In the genomic region with DNA sequence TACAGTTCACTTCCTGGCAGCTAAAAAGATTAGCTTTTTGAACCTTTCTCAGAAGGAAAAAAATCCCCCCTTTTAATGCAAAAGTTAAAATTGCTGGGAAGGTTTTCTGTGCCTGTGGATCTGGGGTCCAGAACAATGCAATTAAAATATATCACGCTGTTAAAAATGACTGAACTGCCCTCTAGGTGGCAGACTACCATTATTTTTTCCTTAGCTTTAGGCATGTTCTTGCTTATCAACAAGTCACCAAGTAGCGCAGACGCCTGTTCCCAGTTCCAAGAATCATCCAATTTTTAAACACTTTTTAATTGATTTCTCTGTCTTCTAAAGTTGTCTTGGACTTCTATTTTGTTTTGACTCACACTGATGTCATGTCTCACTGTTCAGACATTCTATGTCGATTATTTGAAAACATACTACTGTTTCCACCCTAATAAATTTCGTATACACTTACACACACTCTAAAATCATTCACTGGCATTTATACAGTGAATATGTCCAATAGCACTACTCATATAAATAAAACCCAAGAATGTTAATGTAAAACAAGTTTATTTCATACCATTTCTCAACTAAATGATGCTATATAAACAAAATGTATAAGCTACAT, we compare ENCODE assay signal across 8 cellular contexts.
A peak's percentile ranks its signal among the peaks of the same experiment; 100 is the strongest.
DNase-seq lines count a peak whose midpoint lies in the region; ATAC-seq and TF ChIP-seq lines count a peak whose summit lies in the region.

No MANE protein-coding gene starts in this region.

- TF ChIP-seq EP300 in gastroesophageal sphincter (IDR thresholded peaks at IDR 0.05): no peak

- H3K27me3 ChIP-seq in H7 (ENCODE audit: control insufficient read depth, insufficient read depth, low read length) (no peaks in the 10 kb centered on the region), gastroesophageal sphincter (no peaks in the 10 kb centered on the region), skeletal muscle satellite cell (ENCODE audit: control insufficient read depth, insufficient read depth, low read length) (no peaks in the 10 kb centered on the region)

- H3K4me2 ChIP-seq in skeletal muscle satellite cell (ENCODE audit: low read length): peak overlapping the region; percentile 38

- H3K9me3 Mint-ChIP-seq in activated CD4-positive, alpha-beta T cell treated with anti-CD3 and anti-CD28 coated beads, Interleukin-2, amount 10 ng/mL, durations not matched to agents 7 days and 5 days: no peaks in the 10 kb centered on the region
- H3K9me3 Mint-ChIP-seq in activated CD4-positive, alpha-beta T cell treated with anti-CD3 and anti-CD28 coated beads for 36 hours (ENCODE audit: low read depth): no peaks in the 10 kb centered on the region

- no peaks in the 10 kb centered on the region for H3K9me3 ChIP-seq in gastroesophageal sphincter
- H3K9me3 ChIP-seq in skeletal muscle satellite cell (replicated peaks; ENCODE audit: low read length): no peaks in the 10 kb centered on the region

- H3K36me3 ChIP-seq in H7 (replicated peaks; ENCODE audit: control insufficient read depth, insufficient read depth, low read length) (no peaks in the 10 kb centered on the region), gastroesophageal sphincter (no peaks in the 10 kb centered on the region), skeletal muscle satellite cell (ENCODE audit: insufficient read depth, low read length) (no peaks in the 10 kb centered on the region)

- POLR2A ChIA-PET in activated CD4-positive, alpha-beta T cell treated with anti-CD3 and anti-CD28 coated beads, Interleukin-2, amount 10 ng/mL, durations not matched to agents 7 days and 5 days (lab: Charles Lee): no interaction called here
- POLR2A ChIA-PET in activated CD4-positive, alpha-beta T cell treated with anti-CD3 and anti-CD28 coated beads for 36 hours (lab: Charles Lee): no interaction called here

- H3K4me1 Mint-ChIP-seq in activated CD4-positive, alpha-beta T cell treated with anti-CD3 and anti-CD28 coated beads, Interleukin-2, amount 10 ng/mL, durations not matched to agents 7 days and 5 days: no peaks in the 10 kb centered on the region
- H3K4me1 Mint-ChIP-seq in activated CD4-positive, alpha-beta T cell treated with anti-CD3 and anti-CD28 coated beads for 36 hours: no peaks in the 10 kb centered on the region

- no peak overlapping the region for H3K27ac ChIP-seq in gastroesophageal sphincter

- peak; percentile 8 for DNase-seq in activated CD4-positive, alpha-beta T cell treated with anti-CD3 and anti-CD28 coated beads, Interleukin-2, amount 10 ng/mL, durations not matched to agents 7 days and 5 days
- no peak for DNase-seq in activated CD4-positive, alpha-beta T cell treated with anti-CD3 and anti-CD28 coated beads for 36 hours
- DNase-seq in H7 (peak; percentile 50), LHCN-M2 (ENCODE audit: low read depth) (peak; percentile 86)
- no peak for DNase-seq in activated effector memory CD4-positive, alpha-beta T cell treated with anti-CD3 and anti-CD28 coated beads, Interleukin-2, amount 50 U/mL, for 16 hours

- WGBS in gastroesophageal sphincter (ENCODE audit: low coverage in 1 of 2), 2 donors: 19 to 20% methylated on average over 4 to 5 of the region's 5 CpGs

- no peak overlapping the region for H3K27ac Mint-ChIP-seq in activated CD4-positive, alpha-beta T cell treated with anti-CD3 and anti-CD28 coated beads, Interleukin-2, amount 10 ng/mL, durations not matched to agents 7 days and 5 days
- no peak overlapping the region for H3K27ac Mint-ChIP-seq in activated CD4-positive, alpha-beta T cell treated with anti-CD3 and anti-CD28 coated beads for 36 hours

- intact Hi-C loops in activated CD4-positive, alpha-beta T cell treated with anti-CD3 and anti-CD28 coated beads for 36 hours (cut with DNase I, micrococcal nuclease): no loop called here

- no peak overlapping the region for H3K4me3 ChIP-seq in H7 (ENCODE audit: insufficient read depth, low read depth, low read length)
- no peak overlapping the region for H3K4me3 ChIP-seq in gastroesophageal sphincter
- no peak overlapping the region for H3K4me3 ChIP-seq in skeletal muscle satellite cell (ENCODE audit: low read length)

- H3K9ac ChIP-seq in skeletal muscle satellite cell (ENCODE audit: low read depth, low read length): peak overlapping the region; percentile 45

- TF ChIP-seq CTCF in gastroesophageal sphincter (IDR thresholded peaks at IDR 0.05): peak in 3 of 4 experiments; percentile 14 to 54 (median 45)

- H3K36me3 Mint-ChIP-seq in activated CD4-positive, alpha-beta T cell treated with anti-CD3 and anti-CD28 coated beads, Interleukin-2, amount 10 ng/mL, durations not matched to agents 7 days and 5 days (ENCODE audit: low read depth): no peaks in the 10 kb centered on the region
- H3K36me3 Mint-ChIP-seq in activated CD4-positive, alpha-beta T cell treated with anti-CD3 and anti-CD28 coated beads for 36 hours (ENCODE audit: low read depth): no peaks in the 10 kb centered on the region

- CTCF ChIA-PET in activated CD4-positive, alpha-beta T cell treated with anti-CD3 and anti-CD28 coated beads, Interleukin-2, amount 10 ng/mL, durations not matched to agents 7 days and 5 days (lab: Charles Lee): interaction anchor here (1.5 kb wide), 1 partner anchor 9 kb away, joined by 4 read pairs; no protein-coding TSS in a partner anchor
- CTCF ChIA-PET in activated CD4-positive, alpha-beta T cell treated with anti-CD3 and anti-CD28 coated beads for 36 hours (lab: Charles Lee): interaction anchor here (0.6 to 1.6 kb wide), 10 partner anchors 10 to 1055 kb away, joined by 3 to 5 read pairs (median 3); no protein-coding TSS in a partner anchor

- H3K4me1 ChIP-seq in gastroesophageal sphincter (no peaks in the 10 kb centered on the region), skeletal muscle satellite cell (ENCODE audit: control insufficient read depth, insufficient read depth, low read length) (peaks cover 38% of the 10 kb centered on the region)

- H3K4me3 Mint-ChIP-seq in activated CD4-positive, alpha-beta T cell treated with anti-CD3 and anti-CD28 coated beads, Interleukin-2, amount 10 ng/mL, durations not matched to agents 7 days and 5 days: no peak overlapping the region
- H3K4me3 Mint-ChIP-seq in activated CD4-positive, alpha-beta T cell treated with anti-CD3 and anti-CD28 coated beads for 36 hours: no peak overlapping the region

- no peak for ATAC-seq in activated CD4-positive, alpha-beta T cell treated with anti-CD3 and anti-CD28 coated beads for 36 hours
- ATAC-seq in SK-N-SH treated with all-trans-retinoic acid at 6 μM for 48 hours (peak; percentile 52; the same call in 2 of the 3 replicates), gastroesophageal sphincter (no peak)

- no peaks in the 10 kb centered on the region for H3K27me3 Mint-ChIP-seq in activated CD4-positive, alpha-beta T cell treated with anti-CD3 and anti-CD28 coated beads, Interleukin-2, amount 10 ng/mL, durations not matched to agents 7 days and 5 days
- H3K27me3 Mint-ChIP-seq in activated CD4-positive, alpha-beta T cell treated with anti-CD3 and anti-CD28 coated beads for 36 hours: no peaks in the 10 kb centered on the region

- no peak for TF ChIP-seq POLR2A in gastroesophageal sphincter (IDR thresholded peaks at IDR 0.05)

TF ChIP-seq in SK-N-SH treated with all-trans-retinoic acid at 6 μM for 48 hours, 23 proteins besides CTCF, POLR2A, EP300 and RAD21 (continues in another document):
- TF ChIP-seq GLIS3 (CRISPR knock-in tag; IDR thresholded peaks at IDR 0.05): no peak
- TF ChIP-seq TCF4 (CRISPR knock-in tag; IDR thresholded peaks at IDR 0.05; ENCODE audit: borderline replicate concordance): no peak
- no peak for TF ChIP-seq ESRRG (CRISPR knock-in tag; IDR thresholded peaks at IDR 0.05)
- TF ChIP-seq, protein P1, sequence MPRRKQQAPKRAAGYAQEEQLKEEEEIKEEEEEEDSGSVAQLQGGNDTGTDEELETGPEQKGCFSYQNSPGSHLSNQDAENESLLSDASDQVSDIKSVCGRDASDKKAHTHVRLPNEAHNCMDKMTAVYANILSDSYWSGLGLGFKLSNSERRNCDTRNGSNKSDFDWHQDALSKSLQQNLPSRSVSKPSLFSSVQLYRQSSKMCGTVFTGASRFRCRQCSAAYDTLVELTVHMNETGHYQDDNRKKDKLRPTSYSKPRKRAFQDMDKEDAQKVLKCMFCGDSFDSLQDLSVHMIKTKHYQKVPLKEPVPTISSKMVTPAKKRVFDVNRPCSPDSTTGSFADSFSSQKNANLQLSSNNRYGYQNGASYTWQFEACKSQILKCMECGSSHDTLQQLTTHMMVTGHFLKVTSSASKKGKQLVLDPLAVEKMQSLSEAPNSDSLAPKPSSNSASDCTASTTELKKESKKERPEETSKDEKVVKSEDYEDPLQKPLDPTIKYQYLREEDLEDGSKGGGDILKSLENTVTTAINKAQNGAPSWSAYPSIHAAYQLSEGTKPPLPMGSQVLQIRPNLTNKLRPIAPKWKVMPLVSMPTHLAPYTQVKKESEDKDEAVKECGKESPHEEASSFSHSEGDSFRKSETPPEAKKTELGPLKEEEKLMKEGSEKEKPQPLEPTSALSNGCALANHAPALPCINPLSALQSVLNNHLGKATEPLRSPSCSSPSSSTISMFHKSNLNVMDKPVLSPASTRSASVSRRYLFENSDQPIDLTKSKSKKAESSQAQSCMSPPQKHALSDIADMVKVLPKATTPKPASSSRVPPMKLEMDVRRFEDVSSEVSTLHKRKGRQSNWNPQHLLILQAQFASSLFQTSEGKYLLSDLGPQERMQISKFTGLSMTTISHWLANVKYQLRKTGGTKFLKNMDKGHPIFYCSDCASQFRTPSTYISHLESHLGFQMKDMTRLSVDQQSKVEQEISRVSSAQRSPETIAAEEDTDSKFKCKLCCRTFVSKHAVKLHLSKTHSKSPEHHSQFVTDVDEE (CRISPR knock-in tag; IDR thresholded peaks at IDR 0.05): no peak
- no peak for TF ChIP-seq ZNF70 (CRISPR knock-in tag; IDR thresholded peaks at IDR 0.05)
- TF ChIP-seq ZNF8 (CRISPR knock-in tag; IDR thresholded peaks at IDR 0.05): no peak
- TF ChIP-seq CSDC2 (CRISPR knock-in tag; IDR thresholded peaks at IDR 0.05): no peak
- no peak for TF ChIP-seq SNAI2 (CRISPR knock-in tag; IDR thresholded peaks at IDR 0.05)
- TF ChIP-seq, protein P2, sequence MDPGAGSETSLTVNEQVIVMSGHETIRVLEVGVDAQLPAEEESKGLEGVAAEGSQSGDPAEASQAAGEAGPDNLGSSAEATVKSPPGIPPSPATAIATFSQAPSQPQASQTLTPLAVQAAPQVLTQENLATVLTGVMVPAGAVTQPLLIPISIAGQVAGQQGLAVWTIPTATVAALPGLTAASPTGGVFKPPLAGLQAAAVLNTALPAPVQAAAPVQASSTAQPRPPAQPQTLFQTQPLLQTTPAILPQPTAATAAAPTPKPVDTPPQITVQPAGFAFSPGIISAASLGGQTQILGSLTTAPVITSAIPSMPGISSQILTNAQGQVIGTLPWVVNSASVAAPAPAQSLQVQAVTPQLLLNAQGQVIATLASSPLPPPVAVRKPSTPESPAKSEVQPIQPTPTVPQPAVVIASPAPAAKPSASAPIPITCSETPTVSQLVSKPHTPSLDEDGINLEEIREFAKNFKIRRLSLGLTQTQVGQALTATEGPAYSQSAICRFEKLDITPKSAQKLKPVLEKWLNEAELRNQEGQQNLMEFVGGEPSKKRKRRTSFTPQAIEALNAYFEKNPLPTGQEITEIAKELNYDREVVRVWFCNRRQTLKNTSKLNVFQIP (CRISPR knock-in tag; IDR thresholded peaks at IDR 0.05; ENCODE audit: borderline replicate concordance, low read depth): no peak
- TF ChIP-seq ZFP3 (CRISPR knock-in tag; IDR thresholded peaks at IDR 0.05): no peak

Comparison
In these comparisons a context has a peak if more than half of its experiments do, and no peak if none do; other contexts are left out.
1. DNase-seq: peak in activated CD4-positive, alpha-beta T cell treated with anti-CD3 and anti-CD28 coated beads, Interleukin-2, amount 10 ng/mL, durations not matched to agents 7 days and 5 days (single experiment), H7 (single experiment) and LHCN-M2 (single experiment); none in activated CD4-positive, alpha-beta T cell treated with anti-CD3 and anti-CD28 coated beads for 36 hours (single experiment) and activated effector memory CD4-positive, alpha-beta T cell treated with anti-CD3 and anti-CD28 coated beads, Interleukin-2, amount 50 U/mL, for 16 hours (single experiment).